Comparison of ENCODE assay signal across 17 cellular contexts in the genomic region with DNA sequence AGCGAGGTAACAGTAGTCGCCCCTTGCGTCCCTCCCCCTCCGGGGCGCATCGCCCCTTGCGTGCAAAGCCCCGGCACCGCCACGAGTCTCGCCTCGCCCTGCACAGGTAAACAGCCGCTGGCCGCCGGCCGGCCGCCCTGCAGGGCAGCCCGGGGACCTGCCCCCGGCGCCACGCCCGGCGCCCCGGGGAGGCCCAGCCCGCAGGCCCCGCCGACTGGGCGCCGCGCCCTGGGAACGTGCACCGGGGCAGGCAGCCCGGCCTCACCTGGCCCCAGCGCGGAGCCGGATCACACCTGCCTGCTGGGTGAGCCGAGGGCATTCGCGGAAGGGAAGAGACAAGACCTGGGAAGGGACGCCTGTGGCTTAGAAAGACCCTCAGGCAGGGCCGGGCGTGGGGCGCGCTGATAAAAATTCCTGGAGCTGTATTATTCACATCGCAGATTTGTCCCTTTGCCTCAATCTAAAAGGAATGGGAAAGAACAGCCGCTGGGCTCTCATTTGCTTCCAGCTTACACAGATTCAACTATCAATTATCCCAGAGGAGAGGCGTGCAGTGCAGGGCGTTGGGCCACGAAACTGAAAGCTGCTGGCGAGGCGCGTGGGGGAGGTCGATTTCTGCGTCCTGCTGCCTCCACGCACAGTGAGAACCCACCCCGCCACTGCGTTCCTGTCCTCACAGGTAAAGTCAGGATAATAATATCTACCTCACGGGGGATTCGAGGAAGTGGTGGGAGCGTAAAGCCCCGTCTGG.
DNase-seq lines count a peak whose midpoint lies in the region; ATAC-seq and TF ChIP-seq lines count a peak whose summit lies in the region.
"Had no signal": no experiment of that assay in that cellular context is flagged by ENCODE, and none has a peak within 500 bp of the region (broad histone marks: within the 10 kb centered on the region; RNA-seq: fewer than 3 reads in every experiment).

No MANE protein-coding gene starts in this region.

- H3K27ac Mint-ChIP-seq in Caco-2 (ENCODE audit: unreplicated experiment): peak overlapping the region; percentile 72
- H3K27ac Mint-ChIP-seq: activated naive CD4-positive, alpha-beta T cell treated with anti-CD3 and anti-CD28 coated beads, Interleukin-2, amount 50 U/mL, for 72 hours; progenitor cell of endocrine pancreas had no signal

- no peaks in the 10 kb centered on the region for H3K27me3 ChIP-seq in Caco-2 (replicated peaks; ENCODE audit: control insufficient read depth, insufficient read depth, low read length)
- H3K27me3 ChIP-seq in body of pancreas: no peaks in the 10 kb centered on the region
- H3K27me3 ChIP-seq in muscle layer of duodenum (ENCODE audit: low read depth, low read length): no peaks in the 10 kb centered on the region

- peaks cover 17% of the 10 kb centered on the region for H3K4me1 ChIP-seq in Caco-2
- peaks cover 9% of the 10 kb centered on the region for H3K4me1 ChIP-seq in body of pancreas
- H3K4me1 ChIP-seq in muscle layer of duodenum (ENCODE audit: control insufficient read depth in 1 of 2, insufficient read depth in 2 of 2, low read length in 2 of 2): no peaks in the 10 kb centered on the region
- H3K4me1 ChIP-seq: HAP-1 had no signal

- TF ChIP-seq CTCF in Caco-2 (IDR thresholded peaks at IDR 0.05; ENCODE audit: insufficient read depth in 1 of 2, low read depth in 1 of 2, low read length in 1 of 2, severe bottlenecking in 1 of 2, unreplicated experiment in 1 of 2) (no peak), body of pancreas (IDR thresholded peaks at IDR 0.05) (no peak)

- H3K4me3 Mint-ChIP-seq in Caco-2 (ENCODE audit: unreplicated experiment): peak overlapping the region; percentile 72

- CTCF ChIA-PET in Caco-2 (lab: Charles Lee): interaction anchor here (0.7 kb wide), 1 partner anchor 84 kb away, joined by 4 read pairs; no protein-coding TSS in a partner anchor

- H3K27ac ChIP-seq in body of pancreas (peak overlapping the region in 3 of 4 donors; percentile 30 to 68 (median 63)), muscle layer of duodenum (ENCODE audit: low read length) (peak overlapping the region; percentile 48)
- H3K27ac ChIP-seq: VCaP had no signal

- intact Hi-C loops in Caco-2 (cut with micrococcal nuclease; ENCODE audit: unreplicated experiment): loop anchor here (1.0 to 2.0 kb wide), 2 partner anchors 25 to 48 kb away; no protein-coding TSS in a partner anchor
- intact Hi-C loops in body of pancreas (cut with DNase I): no loop called here
- intact Hi-C loops in posterior cingulate gyrus (cut with DNase I): no loop called here

- ATAC-seq in body of pancreas: peak; percentile 91
- ATAC-seq: activated naive CD4-positive, alpha-beta T cell treated with anti-CD3 and anti-CD28 coated beads, Interleukin-2, amount 50 U/mL, for 72 hours had no signal

- peaks cover 12% of the 10 kb centered on the region for H3K9me3 ChIP-seq in Caco-2
- H3K9me3 ChIP-seq in body of pancreas: no peaks in the 10 kb centered on the region
- peaks cover 0 to 4% of the 10 kb centered on the region in 2 donors for H3K9me3 ChIP-seq in muscle layer of duodenum (ENCODE audit: control insufficient read depth in 1 of 2, low read length in 2 of 2)
- H3K9me3 ChIP-seq: HAP-1 had no signal

- 25 to 27% methylated on average over 22 to 58 of the region's 61 CpGs for WGBS in body of pancreas, 2 donors

- DNase-seq in Caco-2 (peak; percentile 69 to 76), LoVo (ENCODE audit: low spot score) (peak; percentile 84), body of pancreas (peak; percentile 64 to 81 (median 74)), NCI-H1930 (lab: John Stamatoyannopoulos, UW) (no peak), posterior cingulate gyrus (no peak), NCI-H446 (lab: John Stamatoyannopoulos, UW) (no peak)
- DNase-seq in stimulated activated CD4-positive, alpha-beta T cell treated with anti-CD3 and anti-CD28 coated beads, Interleukin-4, amount 100 ng/mL, for 1 hour: no peak
- DNase-seq: activated CD8-positive, alpha-beta memory T cell treated with anti-CD3 and anti-CD28 coated beads, Interleukin-2, amount 50 U/mL, for 4 hours; GDM1; hypothalamus; mammary epithelial cell; MV-4-11 had no signal

- H3K36me3 Mint-ChIP-seq in Caco-2 (ENCODE audit: insufficient read depth, unreplicated experiment): peaks cover 5% of the 10 kb centered on the region
- H3K36me3 Mint-ChIP-seq: activated naive CD4-positive, alpha-beta T cell treated with anti-CD3 and anti-CD28 coated beads, Interleukin-2, amount 50 U/mL, for 72 hours had no signal

- H3K4me3 ChIP-seq in Caco-2 (ENCODE audit: low read depth, low read length) (peak overlapping the region; percentile 30), body of pancreas (no peak overlapping the region), muscle layer of duodenum (ENCODE audit: low read depth in 1 of 2, low read length in 2 of 2) (peak overlapping the region in 1 of 2 donors; percentile 3)
- H3K4me3 ChIP-seq: HAP-1 had no signal

- POLR2A ChIA-PET in Caco-2 (lab: Charles Lee): no interaction called here

- TF ChIP-seq POLR2A in body of pancreas (IDR thresholded peaks at IDR 0.05): peak in 2 of 3 donors; percentile 22 to 35

- no peaks in the 10 kb centered on the region for H3K27me3 Mint-ChIP-seq in Caco-2 (ENCODE audit: insufficient read depth, unreplicated experiment)
- H3K27me3 Mint-ChIP-seq: progenitor cell of endocrine pancreas had no signal

- no peaks in the 10 kb centered on the region for H3K9me3 Mint-ChIP-seq in Caco-2 (ENCODE audit: unreplicated experiment)
- H3K9me3 Mint-ChIP-seq: activated naive CD4-positive, alpha-beta T cell treated with anti-CD3 and anti-CD28 coated beads, Interleukin-2, amount 50 U/mL, for 72 hours had no signal

- BruUV-seq in Caco-2 (replicated peaks; lab: Mats Ljungman, UMichigan): TSS peak; percentile 86

- H3K4me1 Mint-ChIP-seq in Caco-2 (ENCODE audit: low read depth, unreplicated experiment): no peaks in the 10 kb centered on the region

- H3K36me3 ChIP-seq in Caco-2 (ENCODE audit: control insufficient read depth, insufficient read depth, low read length) (no peaks in the 10 kb centered on the region), body of pancreas (replicated peaks in 1 of 2; ENCODE audit: insufficient read depth in 1 of 2, low read depth in 2 of 2) (no peaks in the 10 kb centered on the region), muscle layer of duodenum (ENCODE audit: control insufficient read depth in 1 of 2, insufficient read depth in 2 of 2, low read length in 2 of 2) (no peaks in the 10 kb centered on the region)
- H3K36me3 ChIP-seq: HAP-1 had no signal

Comparison
In these comparisons a context has a peak if more than half of its experiments do, and no peak if none do; other contexts are left out.
1. DNase-seq: peak in Caco-2 (2 of 2), LoVo (single experiment) and body of pancreas (4 of 4); none in stimulated activated CD4-positive, alpha-beta T cell treated with anti-CD3 and anti-CD28 coated beads, Interleukin-4, amount 100 ng/mL, for 1 hour (single experiment), NCI-H1930 (0 of 2), posterior cingulate gyrus (0 of 10) and NCI-H446 (0 of 2).